8 cellular contexts compared by ENCODE assay signal in genomic region chr6:32177182-32177787, GRCh38. TPM values are rescaled to one million over a fixed set of nuclear protein-coding genes. Genes with fewer than 3 reads are reported as not detected.
A peak's percentile ranks its signal among the peaks of the same experiment; 100 is the strongest.
DNase-seq lines count a peak whose midpoint lies in the region; ATAC-seq, FAIRE-seq and TF ChIP-seq lines count a peak whose summit lies in the region.

No MANE protein-coding gene starts in this region.

- H4K8ac ChIP-seq in H1 (ENCODE audit: extremely low read depth, insufficient read depth, low read length) = peak overlapping the region; percentile 95; the same call in 1 of the 2 replicates

- no peak for TF ChIP-seq EP300 in H1 (IDR thresholded peaks at IDR 0.05; ENCODE audit: borderline replicate concordance in 1 of 2, low read depth in 2 of 2, low read length in 2 of 2)

- H3K4me3 ChIP-seq in Karpas-422 (ENCODE audit: low read length) (peak overlapping the region; percentile 94), H1 (ENCODE audit: extremely low read depth in 1 of 4, insufficient read depth in 2 of 4, low read depth in 3 of 4, low read length in 4 of 4) (peak overlapping the region; percentile 91 to 99 (median 95))
- H3K4me3 ChIP-seq in naive thymus-derived CD4-positive, alpha-beta T cell (ENCODE audit: low read length) = peak overlapping the region; percentile 82

- H3K27ac Mint-ChIP-seq in naive thymus-derived CD4-positive, alpha-beta T cell = peak overlapping the region; percentile 87 to 100 (median 95)

- peaks cover 57% of the 10 kb centered on the region for H3K79me2 ChIP-seq in Karpas-422 (ENCODE audit: low read length)
- peaks cover 13 to 47% of the 10 kb centered on the region in 2 experiments for H3K79me2 ChIP-seq in H1 (ENCODE audit: control insufficient read depth in 1 of 2, insufficient read depth in 2 of 2, low read length in 2 of 2)

- H2BK20ac ChIP-seq in H1 (ENCODE audit: low read length) = no peak overlapping the region

- H3K4ac ChIP-seq in H1 (replicated peaks; ENCODE audit: insufficient read length, low read depth, low read length) = peak overlapping the region; percentile 11

- DNase-seq in NCI-H187 (lab: John Stamatoyannopoulos, UW) (peak; percentile 11 to 62), NCI-H187 treated with DMSO at 0.1 percent for 48 hours (lab: John Stamatoyannopoulos, UW) (no peak), Karpas-422 (peak; percentile 55), SW 1271 (lab: John Stamatoyannopoulos, UW) (peak; percentile 64 to 86), H1 (ENCODE audit: low read depth in 1 of 2, low spot score in 2 of 2) (peak in 1 of 2 experiments; percentile 90), NCI-H226 (no peak), SIG-M5 treated with dmso at 0.1 percent for 504 hours (lab: John Stamatoyannopoulos, UW; ENCODE audit: unreplicated experiment) (no peak)
- DNase-seq in naive thymus-derived CD4-positive, alpha-beta T cell = peak in 1 of 9 donors; percentile 66

- H3K36me3 ChIP-seq in Karpas-422 (ENCODE audit: insufficient read depth, low read length) (no peaks in the 10 kb centered on the region; the same call in 1 of the 2 replicates), H1 (ENCODE audit: control insufficient read depth in 2 of 4, insufficient read depth in 4 of 4, low read length in 3 of 4) (peaks cover 2 to 19% (median 9%) of the 10 kb centered on the region in 4 experiments; a peak in 7 of 8 replicates)
- peaks cover 0 to 21% (median 4%) of the 10 kb centered on the region in 3 experiments for H3K36me3 ChIP-seq in naive thymus-derived CD4-positive, alpha-beta T cell (ENCODE audit: control insufficient read depth in 2 of 3, insufficient read depth in 3 of 3, low read length in 3 of 3)

- H2BK5ac ChIP-seq in H1 (ENCODE audit: low read depth, low read length) = peak overlapping the region; percentile 97

- H3K79me1 ChIP-seq in H1 (ENCODE audit: low read depth, low read length) = peaks cover 9% of the 10 kb centered on the region; the same call in 1 of the 2 replicates

- CTCF ChIA-PET in H1 (lab: Charles Lee; ENCODE audit: partially characterized antibody) = interaction anchor here (0.6 to 2.4 kb wide), 6 partner anchors 11 to 59 kb away, joined by 3 to 10 read pairs (median 3); no protein-coding TSS in a partner anchor
- CTCF ChIA-PET in naive thymus-derived CD4-positive, alpha-beta T cell (lab: Charles Lee) = interaction anchor here (0.6 to 2.1 kb wide), 7 partner anchors 14 to 296 kb away, joined by 3 to 9 read pairs (median 3); partner anchors contain the start of genes ATF6B, EHMT2 and GPSM3

- H3K56ac ChIP-seq in H1 (replicated peaks; ENCODE audit: insufficient read length, low read depth, low read length) = peak overlapping the region; percentile 26

- no peak for TF ChIP-seq CTCF in H1 (IDR thresholded peaks at IDR 0.05; ENCODE audit: control extremely low read depth in 1 of 3, insufficient read depth in 1 of 3, low read depth in 1 of 3, low read length in 3 of 3)

- no peaks in the 10 kb centered on the region for H3K27me3 Mint-ChIP-seq in naive thymus-derived CD4-positive, alpha-beta T cell

- H3K18ac ChIP-seq in H1 (ENCODE audit: extremely low read depth, low read length) = peak overlapping the region; percentile 97

- H3K23ac ChIP-seq in H1 (ENCODE audit: insufficient read length) = no peak overlapping the region

- peaks cover 66 to 89% (median 68%) of the 10 kb centered on the region in 7 donors for H3K4me1 Mint-ChIP-seq in naive thymus-derived CD4-positive, alpha-beta T cell

- H3K36me3 Mint-ChIP-seq in naive thymus-derived CD4-positive, alpha-beta T cell = peaks cover 0 to 14% (median 10%) of the 10 kb centered on the region in 5 donors

- H4K20me1 ChIP-seq in Karpas-422 (ENCODE audit: insufficient read depth, low read depth, low read length) (no peaks in the 10 kb centered on the region), H1 (replicated peaks in 1 of 2; ENCODE audit: control insufficient read depth in 1 of 2, insufficient read depth in 2 of 2, low read length in 2 of 2) (peaks cover 3 to 6% of the 10 kb centered on the region in 2 experiments)

- H4K91ac ChIP-seq in H1 (replicated peaks; ENCODE audit: insufficient read length, low read length) = peak overlapping the region; percentile 73

- H3K9me3 Mint-ChIP-seq in naive thymus-derived CD4-positive, alpha-beta T cell = peaks cover 0 to 3% (median 0%) of the 10 kb centered on the region in 11 donors

- POLR2A ChIA-PET in H1 (lab: Charles Lee; ENCODE audit: partially characterized antibody) = interaction anchor here (0.6 to 7.9 kb wide), 16 partner anchors 8 to 794 kb away, joined by 3 to 194 read pairs (median 6); partner anchors contain the start of genes ATF6B, EGFL8, FKBPL and GPSM3
- POLR2A ChIA-PET in naive thymus-derived CD4-positive, alpha-beta T cell (lab: Charles Lee) = interaction anchor here (0.9 to 8.1 kb wide), 8 partner anchors 13 to 794 kb away, joined by 3 to 259 read pairs (median 6); partner anchors contain the start of genes ATF6B, EGFL8, FKBPL and GPSM3

- peak overlapping the region; percentile 79 for H4K5ac ChIP-seq in H1 (ENCODE audit: insufficient read length, low read depth, low read length)

- peak overlapping the region; percentile 71 for H3K9ac ChIP-seq in Karpas-422 (ENCODE audit: low read length)
- H3K9ac ChIP-seq in H1 (replicated peaks in 1 of 4; ENCODE audit: extremely low read depth in 1 of 4, low read depth in 3 of 4, low read length in 3 of 4) = peak overlapping the region; percentile 67 to 96 (median 86)

- no peak for FAIRE-seq in H1 (lab: Jason Lieb, UNC)

- no peaks in the 10 kb centered on the region for H3K27me3 ChIP-seq in Karpas-422 (ENCODE audit: low read length)
- no peaks in the 10 kb centered on the region for H3K27me3 ChIP-seq in H1 (replicated peaks in 1 of 4; ENCODE audit: control insufficient read depth in 3 of 4, extremely low read depth in 1 of 4, insufficient read depth in 3 of 4, low read length in 3 of 4)
- H3K27me3 ChIP-seq in naive thymus-derived CD4-positive, alpha-beta T cell (ENCODE audit: control insufficient read depth in 2 of 2, insufficient read depth in 2 of 2, low read length in 2 of 2) = no peaks in the 10 kb centered on the region

- WGBS in H1 (ENCODE audit: extremely low coverage in 1 of 2, insufficient coverage in 1 of 2, insufficient read length in 1 of 2, insufficient replicate concordance in 2 of 2, low coverage in 1 of 2, low lambda C conversion rate in 2 of 2, missing lambda C conversion rate in 1 of 2), 2 experiments = 0% methylated on average over 15 of the region's 20 CpGs; no CpG with 5 or more reads in 1 of the 2 experiments

- H2BK12ac ChIP-seq in H1 (ENCODE audit: low read depth, low read length) = peak overlapping the region; percentile 91; the same call in 1 of the 2 replicates

- H2AK5ac ChIP-seq in H1 (ENCODE audit: low read depth, low read length) = peak overlapping the region; percentile 91; the same call in 1 of the 2 replicates

- TF ChIP-seq RAD21 in H1 (IDR thresholded peaks at IDR 0.05 in 1 of 2, conservative IDR thresholded peaks at IDR 0.05 in 1 of 2; ENCODE audit: low read depth in 2 of 2, low read length in 2 of 2) = no peak

- intact Hi-C loops in naive thymus-derived CD4-positive, alpha-beta T cell (cut with micrococcal nuclease) = loop anchor here (1.0 to 5.0 kb wide), 11 partner anchors 47 to 1560 kb away; partner anchors contain the start of genes NELFE (in 2 of the 2), PSMB8 (in 2 of the 2), SKIC2 (in 2 of the 2) and BAG6 (in 1 of the 2)

- peak; percentile 1 for ATAC-seq in naive thymus-derived CD4-positive, alpha-beta T cell

- no peak overlapping the region for H3K14ac ChIP-seq in H1 (ENCODE audit: insufficient read length)

- peak; percentile 66 to 68 for TF ChIP-seq POLR2A in H1 (IDR thresholded peaks at IDR 0.05; ENCODE audit: control extremely low read depth in 1 of 2, low read depth in 2 of 2, low read length in 2 of 2)

- peak overlapping the region; percentile 85 to 98 (median 95) for H3K4me3 Mint-ChIP-seq in naive thymus-derived CD4-positive, alpha-beta T cell

- H3K4me2 ChIP-seq in Karpas-422 (ENCODE audit: low read depth, low read length, poor library complexity, severe bottlenecking) (peak overlapping the region; percentile 79), H1 (ENCODE audit: insufficient read depth in 1 of 2, low read depth in 2 of 2, low read length in 2 of 2) (peak overlapping the region; percentile 99 to 100)

- H2AFZ ChIP-seq in Karpas-422 (ENCODE audit: low read length) = no peak overlapping the region
- H2AFZ ChIP-seq in H1 (ENCODE audit: low read length) = no peak overlapping the region

- H3K23me2 ChIP-seq in H1 (ENCODE audit: low read depth, low read length) = peaks cover 26% of the 10 kb centered on the region

- H2BK120ac ChIP-seq in H1 (replicated peaks; ENCODE audit: low read depth, low read length) = no peak overlapping the region

- H3K27ac ChIP-seq in Karpas-422 (ENCODE audit: low read length) = peak overlapping the region; percentile 66
- H3K27ac ChIP-seq in H1 (ENCODE audit: low read depth, low read length) = peak overlapping the region; percentile 95
- H3K27ac ChIP-seq in naive thymus-derived CD4-positive, alpha-beta T cell (ENCODE audit: low read depth, low read length) = peak overlapping the region; percentile 91

- no peak overlapping the region for H2BK15ac ChIP-seq in H1 (ENCODE audit: low read length)

- H3K4me1 ChIP-seq in Karpas-422 (ENCODE audit: low read length) (peaks cover 51% of the 10 kb centered on the region), H1 (replicated peaks in 1 of 4; ENCODE audit: control insufficient read depth in 3 of 4, insufficient read depth in 4 of 4, low read length in 3 of 4) (peaks cover 5 to 21% (median 9%) of the 10 kb centered on the region in 4 experiments; a peak in 6 of 7 replicates)
- peaks cover 31 to 63% of the 10 kb centered on the region in 2 donors for H3K4me1 ChIP-seq in naive thymus-derived CD4-positive, alpha-beta T cell (ENCODE audit: control insufficient read depth in 2 of 2, insufficient read depth in 2 of 2, low read length in 2 of 2)

- H3K9me3 ChIP-seq in Karpas-422 (ENCODE audit: low read length) (no peaks in the 10 kb centered on the region), H1 (ENCODE audit: insufficient read depth in 2 of 2, low read depth in 1 of 2, low read length in 1 of 2) (no peaks in the 10 kb centered on the region)
- H3K9me3 ChIP-seq in naive thymus-derived CD4-positive, alpha-beta T cell (ENCODE audit: control insufficient read depth in 2 of 3, low read length in 3 of 3) = no peaks in the 10 kb centered on the region

- no peaks in the 10 kb centered on the region for H3K9me2 ChIP-seq in Karpas-422 (replicated peaks; ENCODE audit: insufficient read depth, low read length)

RNA-seq across cellular contexts. Expression of gene RNF5, which starts 0.9 kb away (rescaled TPM):
- total RNA-seq in Karpas-422 (2014; rRNA removed; shearing (Covaris generic); ENCODE audit: low replicate concordance) = 73.5 and 78.5 TPM in 2 replicates
- 90.0 and 90.3 TPM in 2 replicates for total RNA-seq in H1 (2021; fragmentation: NEBNext Ultra II Directional; extraction: Animal tissue kit (Norgen Biotek cat#: 25700))
- 145 and 158 TPM in 2 replicates for polyA plus RNA-seq in H1 (2011; rRNA removed)
- polyA plus RNA-seq in H1 (2011; cell fraction: cytosol; rRNA removed) = 172 TPM
- polyA plus RNA-seq in H1 (2011; cell fraction: nucleus; rRNA removed) = 63.3 TPM
- 94.2 to 175 TPM (median 145 TPM) in 4 replicates for polyA plus RNA-seq in H1 (2012, experiment 1 of 2)
- 192 TPM for polyA plus RNA-seq in H1 (2012, experiment 2 of 2)
- polyA plus RNA-seq in H1 (2013, experiment 1 of 2) = 89.0 TPM
- 93.6 TPM for polyA plus RNA-seq in H1 (2013, experiment 2 of 2)
- polyA minus RNA-seq in H1 (2011; rRNA and poly(A)+ RNA removed) = 34.5 and 36.0 TPM in 2 replicates
- 30.4 TPM for polyA minus RNA-seq in H1 (2011; cell fraction: cytosol; rRNA and poly(A)+ RNA removed)
- polyA minus RNA-seq in H1 (2011; cell fraction: nucleus; rRNA and poly(A)+ RNA removed) = 18.5 TPM
- total RNA-seq in naive thymus-derived CD4-positive, alpha-beta T cell = 10 to 100 TPM; 17.0 to 50.6 (median 40.9) TPM
- 100 to 1,000 TPM; 107 to 111 TPM for polyA plus RNA-seq in naive thymus-derived CD4-positive, alpha-beta T cell

RNA-seq across cellular contexts. Expression of gene AGPAT1, which starts 1.4 kb away (rescaled TPM):
- total RNA-seq in Karpas-422 (2014; rRNA removed; shearing (Covaris generic); ENCODE audit: low replicate concordance) = 54.8 and 74.5 TPM in 2 replicates
- 96.0 and 101 TPM in 2 replicates for total RNA-seq in H1 (2021; fragmentation: NEBNext Ultra II Directional; extraction: Animal tissue kit (Norgen Biotek cat#: 25700))
- 222 and 287 TPM in 2 replicates for polyA plus RNA-seq in H1 (2011; rRNA removed)
- 133 TPM for polyA plus RNA-seq in H1 (2011; cell fraction: cytosol; rRNA removed)
- 189 TPM for polyA plus RNA-seq in H1 (2011; cell fraction: nucleus; rRNA removed)
- 118 to 136 TPM (median 128 TPM) in 4 replicates for polyA plus RNA-seq in H1 (2012, experiment 1 of 2)
- 145 TPM for polyA plus RNA-seq in H1 (2012, experiment 2 of 2)
- polyA plus RNA-seq in H1 (2013, experiment 1 of 2) = 100 TPM
- polyA plus RNA-seq in H1 (2013, experiment 2 of 2) = 108 TPM
- 149 and 233 TPM in 2 replicates for polyA minus RNA-seq in H1 (2011; rRNA and poly(A)+ RNA removed)
- polyA minus RNA-seq in H1 (2011; cell fraction: cytosol; rRNA and poly(A)+ RNA removed) = 107 TPM
- 64.9 TPM for polyA minus RNA-seq in H1 (2011; cell fraction: nucleus; rRNA and poly(A)+ RNA removed)
- 10 to 100 TPM; 25.0 to 46.1 (median 31.6) TPM for total RNA-seq in naive thymus-derived CD4-positive, alpha-beta T cell
- polyA plus RNA-seq in naive thymus-derived CD4-positive, alpha-beta T cell = 10 to 100 TPM; 19.3 to 19.5 TPM

RNA-seq across cellular contexts. Expression of gene AGER, which starts 6.8 kb away (rescaled TPM):
- total RNA-seq in Karpas-422 (2014; rRNA removed; shearing (Covaris generic); ENCODE audit: low replicate concordance) = 9.0 and 9.2 TPM in 2 replicates
- total RNA-seq in H1 (2021; fragmentation: NEBNext Ultra II Directional; extraction: Animal tissue kit (Norgen Biotek cat#: 25700)) = 9.6 and 10.9 TPM in 2 replicates
- polyA plus RNA-seq in H1 (2011; rRNA removed) = 3.8 and 5.5 TPM in 2 replicates
- polyA plus RNA-seq in H1 (2011; cell fraction: cytosol; rRNA removed) = 7.7 TPM
- polyA plus RNA-seq in H1 (2011; cell fraction: nucleus; rRNA removed) = 72.9 TPM
- 13.2 to 17.1 TPM (median 14.7 TPM) in 4 replicates for polyA plus RNA-seq in H1 (2012, experiment 1 of 2)
- 7.8 TPM for polyA plus RNA-seq in H1 (2012, experiment 2 of 2)
- 9.7 TPM for polyA plus RNA-seq in H1 (2013, experiment 1 of 2)
- polyA plus RNA-seq in H1 (2013, experiment 2 of 2) = 8.4 TPM
- polyA minus RNA-seq in H1 (2011; rRNA and poly(A)+ RNA removed) = 1.5 and 2.4 TPM in 2 replicates
- 2.1 TPM for polyA minus RNA-seq in H1 (2011; cell fraction: cytosol; rRNA and poly(A)+ RNA removed)
- 6.9 TPM for polyA minus RNA-seq in H1 (2011; cell fraction: nucleus; rRNA and poly(A)+ RNA removed)
- total RNA-seq in naive thymus-derived CD4-positive, alpha-beta T cell = 10 to 100 TPM; 32.6 to 92.2 (median 38.0) TPM
- polyA plus RNA-seq in naive thymus-derived CD4-positive, alpha-beta T cell = under 1 TPM in 1 of 2 donors, not detected in 1; 0.47 TPM

RNA-seq across cellular contexts. Expression of gene PBX2, which starts 12.7 kb away (rescaled TPM):
- total RNA-seq in Karpas-422 (2014; rRNA removed; shearing (Covaris generic); ENCODE audit: low replicate concordance) = 51.7 and 84.0 TPM in 2 replicates
- 130 and 133 TPM in 2 replicates for total RNA-seq in H1 (2021; fragmentation: NEBNext Ultra II Directional; extraction: Animal tissue kit (Norgen Biotek cat#: 25700))
- 102 and 109 TPM in 2 replicates for polyA plus RNA-seq in H1 (2011; rRNA removed)
- 124 TPM for polyA plus RNA-seq in H1 (2011; cell fraction: cytosol; rRNA removed)
- 287 TPM for polyA plus RNA-seq in H1 (2011; cell fraction: nucleus; rRNA removed)
- 114 to 152 TPM (median 137 TPM) in 4 replicates for polyA plus RNA-seq in H1 (2012, experiment 1 of 2)
- 73.3 TPM for polyA plus RNA-seq in H1 (2012, experiment 2 of 2)
- polyA plus RNA-seq in H1 (2013, experiment 1 of 2) = 77.2 TPM
- polyA plus RNA-seq in H1 (2013, experiment 2 of 2) = 72.5 TPM
- polyA minus RNA-seq in H1 (2011; rRNA and poly(A)+ RNA removed) = 105 and 121 TPM in 2 replicates
- polyA minus RNA-seq in H1 (2011; cell fraction: cytosol; rRNA and poly(A)+ RNA removed) = 63.4 TPM
- 68.9 TPM for polyA minus RNA-seq in H1 (2011; cell fraction: nucleus; rRNA and poly(A)+ RNA removed)
- total RNA-seq in naive thymus-derived CD4-positive, alpha-beta T cell = 100 to 1,000 TPM; 105 to 221 (median 144) TPM
- 1 to 10 TPM; 2.5 to 3.0 TPM for polyA plus RNA-seq in naive thymus-derived CD4-positive, alpha-beta T cell

RNA-seq across cellular contexts. Expression of gene EGFL8, which starts 12.9 kb away (rescaled TPM):
- 3.7 and 4.9 TPM in 2 replicates for total RNA-seq in Karpas-422 (2014; rRNA removed; shearing (Covaris generic); ENCODE audit: low replicate concordance)
- total RNA-seq in H1 (2021; fragmentation: NEBNext Ultra II Directional; extraction: Animal tissue kit (Norgen Biotek cat#: 25700)) = 6.4 and 9.2 TPM in 2 replicates
- polyA plus RNA-seq in H1 (2011; rRNA removed) = 5.0 and 8.6 TPM in 2 replicates
- 8.9 TPM for polyA plus RNA-seq in H1 (2011; cell fraction: cytosol; rRNA removed)
- polyA plus RNA-seq in H1 (2011; cell fraction: nucleus; rRNA removed) = 36.7 TPM
- 12.8 to 15.7 TPM (median 13.7 TPM) in 4 replicates for polyA plus RNA-seq in H1 (2012, experiment 1 of 2)
- 4.3 TPM for polyA plus RNA-seq in H1 (2012, experiment 2 of 2)
- polyA plus RNA-seq in H1 (2013, experiment 1 of 2) = 25.0 TPM
- 23.4 TPM for polyA plus RNA-seq in H1 (2013, experiment 2 of 2)
- polyA minus RNA-seq in H1 (2011; rRNA and poly(A)+ RNA removed) = 0.29 and 0.50 TPM in 2 replicates
- not detected for polyA minus RNA-seq in H1 (2011; cell fraction: cytosol; rRNA and poly(A)+ RNA removed)
- polyA minus RNA-seq in H1 (2011; cell fraction: nucleus; rRNA and poly(A)+ RNA removed) = 3.6 TPM
- total RNA-seq in naive thymus-derived CD4-positive, alpha-beta T cell = 10 to 100 TPM in 4 of 5 experiments, 1 to 10 TPM in 1; 7.5 to 25.9 (median 17.2) TPM
- under 1 TPM; 0.30 to 0.86 TPM for polyA plus RNA-seq in naive thymus-derived CD4-positive, alpha-beta T cell

Comparison
In these comparisons a context has a peak if more than half of its experiments do, and no peak if none do; other contexts are left out.
1. DNase-seq: peak in NCI-H187 (2 of 2), Karpas-422 (single experiment) and SW 1271 (2 of 2); none in NCI-H187 treated with DMSO at 0.1 percent for 48 hours (single experiment), NCI-H226 (single experiment) and SIG-M5 treated with dmso at 0.1 percent for 504 hours (single experiment).
2. Peak in every context shown above with its lines, with median percentiles within 50 percentile points of each other: H3K27ac ChIP-seq and H3K4me3 ChIP-seq.